10 cellular contexts compared by ENCODE assay signal in the genomic region with DNA sequence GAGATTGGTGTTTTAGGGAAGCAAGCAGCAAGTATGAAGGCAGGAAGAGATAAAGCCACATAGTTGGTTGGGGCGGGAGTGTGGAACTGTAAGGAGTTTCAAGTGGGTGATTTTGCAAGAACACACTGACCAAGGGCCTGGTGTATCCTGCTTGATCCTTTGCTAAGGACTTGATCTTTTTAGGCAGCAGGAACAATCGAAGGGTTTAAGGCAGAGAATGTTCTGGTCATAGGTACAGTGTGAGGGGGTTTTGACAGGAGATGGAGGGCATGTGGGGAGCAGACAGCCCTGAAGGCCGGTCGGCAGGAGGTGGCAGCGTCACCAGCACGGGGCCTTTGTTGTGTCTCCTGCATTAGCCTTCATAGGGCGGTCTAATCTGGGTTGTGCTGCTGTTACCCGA. TPM values are rescaled to one million over a fixed set of nuclear protein-coding genes. Genes with fewer than 3 reads are reported as not detected.
DNase-seq lines count a peak whose midpoint lies in the region; ATAC-seq and TF ChIP-seq lines count a peak whose summit lies in the region.
"Had no signal": no experiment of that assay in that cellular context is flagged by ENCODE, and none has a peak within 500 bp of the region (broad histone marks: within the 10 kb centered on the region; RNA-seq: fewer than 3 reads in every experiment).

No MANE protein-coding gene starts in this region.

- peak overlapping the region; percentile 1 to 32 (median 17) for H3K27ac Mint-ChIP-seq in IgD-negative memory B cell

- TF ChIP-seq CTCF in AG10803 (conservative IDR thresholded peaks at IDR 0.05; ENCODE audit: low read length) (no peak), cardiac fibroblast (IDR thresholded peaks at IDR 0.05; ENCODE audit: low read depth, low read length) (no peak)

- H2AK5ac ChIP-seq in mesendoderm (ENCODE audit: low read length): no peak overlapping the region

- H3K4ac ChIP-seq in mesendoderm (ENCODE audit: low read depth, low read length): no peak overlapping the region

- peaks cover 3% of the 10 kb centered on the region for H3K4me1 ChIP-seq in mesendoderm (ENCODE audit: control insufficient read depth, low read depth, low read length)

- H3K79me1 ChIP-seq in mesendoderm (ENCODE audit: low read length): peaks cover 24% of the 10 kb centered on the region

- H3K23ac ChIP-seq in mesendoderm (ENCODE audit: low read length): no peak overlapping the region

- no peak overlapping the region for H3K56ac ChIP-seq in mesendoderm (ENCODE audit: low read length)

- H3K4me3 ChIP-seq in AG10803 (ENCODE audit: low read length) (no peak overlapping the region), cardiac fibroblast (replicated peaks in 1 of 2; ENCODE audit: low read depth in 2 of 2, low read length in 2 of 2) (no peak overlapping the region), mesendoderm (ENCODE audit: low read length) (no peak overlapping the region)

- peak overlapping the region in 1 of 4 donors; percentile 35 for H3K4me3 Mint-ChIP-seq in IgD-negative memory B cell

- no peak overlapping the region for H2BK120ac ChIP-seq in mesendoderm (ENCODE audit: low read depth, low read length)

- DNase-seq in AG10803 (ENCODE audit: low read depth) (peak; percentile 46), cardiac fibroblast (ENCODE audit: low read depth in 2 of 2) (peak; percentile 51 to 77), mesendoderm (peak; percentile 72), left colon (no peak), DMS153 treated with DMSO at 0.1 percent for 48 hours (lab: John Stamatoyannopoulos, UW; ENCODE audit: unreplicated experiment) (no peak), COLO829 (ENCODE audit: low spot score) (no peak)
- DNase-seq: C1 segment of cervical spinal cord had no signal

- H3K36me3 Mint-ChIP-seq in IgD-negative memory B cell: no peaks in the 10 kb centered on the region

- H3K4me2 ChIP-seq in mesendoderm (ENCODE audit: low read length): no peak overlapping the region

- H3K4me1 Mint-ChIP-seq in IgD-negative memory B cell: peaks cover 42 to 69% (median 66%) of the 10 kb centered on the region in 3 donors

- no peak overlapping the region for H3K27ac ChIP-seq in mesendoderm (ENCODE audit: low read depth, low read length)

- ATAC-seq in left colon (no peak), GM21619 (IDR thresholded peaks at IDR 0.05; ENCODE audit: unreplicated experiment) (no peak)
- ATAC-seq: Panc1 had no signal

- no peak overlapping the region for H2BK5ac ChIP-seq in mesendoderm (ENCODE audit: low read length)

- no peak overlapping the region for H3K18ac ChIP-seq in mesendoderm (ENCODE audit: low read length)

- H2BK15ac ChIP-seq in mesendoderm (replicated peaks; ENCODE audit: low read depth): no peak overlapping the region

- H3K9me3 Mint-ChIP-seq in IgD-negative memory B cell: no peaks in the 10 kb centered on the region

- H4K5ac ChIP-seq in mesendoderm (ENCODE audit: low read length): no peak overlapping the region

- H3K36me3 ChIP-seq in mesendoderm (ENCODE audit: control insufficient read depth, insufficient read depth, low read length): no peaks in the 10 kb centered on the region

- intact Hi-C loops in left colon (cut with DNase I, micrococcal nuclease): no loop called here

- H3K79me2 ChIP-seq in mesendoderm (ENCODE audit: control insufficient read depth, insufficient read depth, low read length): peaks cover 73% of the 10 kb centered on the region

- no peaks in the 10 kb centered on the region for H3K27me3 Mint-ChIP-seq in IgD-negative memory B cell

- H3K9ac ChIP-seq in mesendoderm (ENCODE audit: low read length): no peak overlapping the region

- no CpG with 5 or more reads among the region's 8 CpGs for whole genome bisulfite sequencing in mesendoderm (ENCODE audit: extremely low coverage, insufficient coverage, low lambda C conversion rate)

- no peak overlapping the region for H4K8ac ChIP-seq in mesendoderm (ENCODE audit: low read depth, low read length)

- no peaks in the 10 kb centered on the region for H3K27me3 ChIP-seq in mesendoderm (ENCODE audit: insufficient read depth, low read length, poor library complexity)

RNA-seq across cellular contexts. Expression of gene FAM193A, which starts 54.7 kb away (rescaled TPM):
- 6.3 TPM for polyA plus RNA-seq in IgD-negative memory B cell
- 13.5 TPM for polyA plus RNA-seq in mesendoderm (2013, experiment 1 of 2)
- 13.9 TPM for polyA plus RNA-seq in mesendoderm (2013, experiment 2 of 2)
- 10 to 100 TPM; 22.8 to 23.7 TPM for total RNA-seq in left colon

Comparison
In these comparisons a context has a peak if more than half of its experiments do, and no peak if none do; other contexts are left out.
1. DNase-seq: peak in AG10803 (single experiment), cardiac fibroblast (2 of 2) and mesendoderm (single experiment); none in left colon (0 of 2), DMS153 treated with DMSO at 0.1 percent for 48 hours (single experiment) and COLO829 (single experiment).